8 cellular contexts compared by ENCODE assay signal in genomic region chr9:21235468-21236359, GRCh38. TPM values are rescaled to one million over a fixed set of nuclear protein-coding genes. Genes with fewer than 3 reads are reported as not detected.
DNase-seq lines count a peak whose midpoint lies in the region; ATAC-seq and TF ChIP-seq lines count a peak whose summit lies in the region.
"Not testable (repeated sequence)": the region's sequence is repeated elsewhere in the genome, so short reads cannot be mapped to it uniquely, and the experiment has no call there.

No MANE protein-coding gene starts in this region.

- not testable (repeated sequence) for H3K27ac Mint-ChIP-seq in CD4-positive, alpha-beta T cell

- H3K27ac ChIP-seq in CD4-positive, alpha-beta T cell (ENCODE audit: low read depth, low read length); left ventricle myocardium inferior (replicated peaks): not testable (repeated sequence)

- peak overlapping the region; percentile 23 for H3K4me3 Mint-ChIP-seq in CD4-positive, alpha-beta T cell

- H3K36me3 ChIP-seq in Loucy (ENCODE audit: insufficient read depth, low read length); left ventricle myocardium inferior: not testable (repeated sequence)

- peak in 1 of 10 experiments; percentile 5 for DNase-seq in CD4-positive, alpha-beta T cell
- DNase-seq in RPMI7951 (ENCODE audit: low read depth): peak; percentile 45
- DNase-seq in astrocyte of the hippocampus (ENCODE audit: low read depth, low spot score): peak; percentile 61
- not testable (repeated sequence) for DNase-seq in left ventricle myocardium inferior
- DNase-seq in renal cortical epithelial cell (ENCODE audit: low read depth): peak; percentile 42

- CTCF ChIA-PET in CD4-positive, alpha-beta T cell (lab: Charles Lee): interaction anchor here (0.6 to 1.5 kb wide), 6 partner anchors 13 to 218 kb away, joined by 3 to 5 read pairs (median 4); no protein-coding TSS in a partner anchor

- peak; percentile 66 for TF ChIP-seq CTCF in CD4-positive, alpha-beta T cell (IDR thresholded peaks at IDR 0.05)
- peak; percentile 79 for TF ChIP-seq CTCF in Loucy (conservative IDR thresholded peaks at IDR 0.05; ENCODE audit: low read length)
- peak; percentile 55 for TF ChIP-seq CTCF in left ventricle myocardium inferior (IDR thresholded peaks at IDR 0.05; ENCODE audit: borderline replicate concordance)

- intact Hi-C loops in CD4-positive, alpha-beta T cell (cut with DNase I, micrococcal nuclease): loop anchor here (1.0 to 5.0 kb wide), 3 partner anchors 217 to 554 kb away; no protein-coding TSS in a partner anchor
- intact Hi-C loops in left ventricle myocardium inferior (cut with micrococcal nuclease): not testable (repeated sequence)

- H3K4me1 Mint-ChIP-seq in CD4-positive, alpha-beta T cell (ENCODE audit: low read depth): peaks cover 20% of the 10 kb centered on the region

- POLR2A ChIA-PET in CD4-positive, alpha-beta T cell (lab: Charles Lee): interaction anchor here (1.1 kb wide), 1 partner anchor 93 kb away, joined by 3 read pairs; no protein-coding TSS in a partner anchor

- not testable (repeated sequence) for H4K20me1 ChIP-seq in Loucy (ENCODE audit: insufficient read depth, low read length, poor library complexity, severe bottlenecking)

- H3K27me3 ChIP-seq in CD4-positive, alpha-beta T cell (ENCODE audit: control insufficient read depth, insufficient read depth, low read length); Loucy (ENCODE audit: insufficient read depth, low read length, poor library complexity, severe bottlenecking): not testable (repeated sequence)
- H3K27me3 ChIP-seq in left ventricle myocardium inferior (ENCODE audit: low read depth): peaks cover 12% of the 10 kb centered on the region

- peak overlapping the region; percentile 70; the same call in 1 of the 2 replicates for H2AFZ ChIP-seq in Loucy (ENCODE audit: low read length)

- not testable (repeated sequence) for H3F3A ChIP-seq in Loucy (ENCODE audit: low read depth)

- H3K9me2 ChIP-seq in Loucy (replicated peaks; ENCODE audit: low read depth, low read length): not testable (repeated sequence)

- ATAC-seq in CD4-positive, alpha-beta T cell (ENCODE audit: poor library complexity): peak; percentile 74
- ATAC-seq in GM18873 (IDR thresholded peaks at IDR 0.05; ENCODE audit: low FRiP score, unreplicated experiment) (peak; percentile 57), HG02798 (IDR thresholded peaks at IDR 0.05; ENCODE audit: poor library complexity, unreplicated experiment) (peak; percentile 85)

- not testable (repeated sequence) for H3K9me3 ChIP-seq in CD4-positive, alpha-beta T cell (ENCODE audit: control insufficient read depth, low read length); Loucy (ENCODE audit: insufficient read depth, low read depth, low read length); left ventricle myocardium inferior (replicated peaks)

- H3K27me3 Mint-ChIP-seq in CD4-positive, alpha-beta T cell: not testable (repeated sequence)

- not testable (repeated sequence) for H3K9me3 Mint-ChIP-seq in CD4-positive, alpha-beta T cell

- not testable (repeated sequence) for H3K36me3 Mint-ChIP-seq in CD4-positive, alpha-beta T cell (ENCODE audit: low read depth)

- peak overlapping the region; percentile 79 for H3K4me2 ChIP-seq in Loucy (ENCODE audit: low read depth, low read length, poor library complexity, severe bottlenecking)

- H3K4me1 ChIP-seq in Loucy (ENCODE audit: insufficient read depth, low read length, poor library complexity, severe bottlenecking); left ventricle myocardium inferior: not testable (repeated sequence)

- peak overlapping the region; percentile 67 for H3K4me3 ChIP-seq in Loucy (ENCODE audit: low read length, poor library complexity, severe bottlenecking)
- H3K4me3 ChIP-seq in left ventricle myocardium inferior: not testable (repeated sequence)

- not testable (repeated sequence) for H3K79me2 ChIP-seq in Loucy (ENCODE audit: insufficient read depth, low read length)

- H3K9ac ChIP-seq in Loucy (ENCODE audit: low read depth, low read length, poor library complexity, severe bottlenecking): not testable (repeated sequence)

RNA-seq across cellular contexts. Expression of gene IFNA14, which starts 4.1 kb away (rescaled TPM):
- total RNA-seq in CD4-positive, alpha-beta T cell: not detected
- not detected in 2 replicates for total RNA-seq in RPMI7951 (2014; rRNA removed; shearing (Covaris generic))
- total RNA-seq in left ventricle myocardium inferior: not detected
- total RNA-seq in renal cortical epithelial cell: not detected in 2 replicates

RNA-seq across cellular contexts. Expression of gene IFNA17, which starts 7.7 kb away (rescaled TPM):
- total RNA-seq in CD4-positive, alpha-beta T cell: not detected
- not detected in 2 replicates for total RNA-seq in RPMI7951 (2014; rRNA removed; shearing (Covaris generic))
- total RNA-seq in left ventricle myocardium inferior (not detected), renal cortical epithelial cell (not detected in 2 replicates)

RNA-seq across cellular contexts. Expression of gene IFNA16, which starts 18.6 kb away (rescaled TPM):
- not detected for total RNA-seq in CD4-positive, alpha-beta T cell
- not detected in 2 replicates for total RNA-seq in RPMI7951 (2014; rRNA removed; shearing (Covaris generic))
- total RNA-seq in left ventricle myocardium inferior: not detected
- total RNA-seq in renal cortical epithelial cell: not detected in 2 replicates

RNA-seq across cellular contexts. Expression of gene IFNA10, which starts 28.8 kb away (rescaled TPM):
- total RNA-seq in CD4-positive, alpha-beta T cell: not detected
- not detected in 2 replicates for total RNA-seq in RPMI7951 (2014; rRNA removed; shearing (Covaris generic))
- total RNA-seq in left ventricle myocardium inferior (not detected), renal cortical epithelial cell (not detected in 2 replicates)

RNA-seq across cellular contexts. Expression of gene IFNA7, which starts 33.7 kb away (rescaled TPM):
- not detected for total RNA-seq in CD4-positive, alpha-beta T cell
- total RNA-seq in RPMI7951 (2014; rRNA removed; shearing (Covaris generic)): not detected in 2 replicates
- total RNA-seq in left ventricle myocardium inferior: not detected
- not detected in 2 replicates for total RNA-seq in renal cortical epithelial cell
